ENCODE assay signal across 28 cellular contexts in genomic region chr15:76968310-76968709, GRCh38. TPM values are rescaled to one million over a fixed set of nuclear protein-coding genes. Genes with fewer than 3 reads are reported as not detected.
A peak's percentile ranks its signal among the peaks of the same experiment; 100 is the strongest.
DNase-seq lines count a peak whose midpoint lies in the region; ATAC-seq and TF ChIP-seq lines count a peak whose summit lies in the region.
"Had no signal": no experiment of that assay in that cellular context is flagged by ENCODE, and none has a peak within 500 bp of the region (broad histone marks: within the 10 kb centered on the region; RNA-seq: fewer than 3 reads in every experiment).

No MANE protein-coding gene starts in this region.

- no peak overlapping the region for H4K8ac ChIP-seq in IMR-90 (ENCODE audit: low read depth in 2 of 2, low read length in 2 of 2)

- TF ChIP-seq CTCF in AG10803 (conservative IDR thresholded peaks at IDR 0.05; ENCODE audit: low read length) (no peak), IMR-90 (conservative IDR thresholded peaks at IDR 0.05; ENCODE audit: low read depth, low read length) (no peak), cardiac fibroblast (IDR thresholded peaks at IDR 0.05; ENCODE audit: low read depth, low read length) (no peak)

- H3K4ac ChIP-seq in IMR-90 (ENCODE audit: low read depth, low read length) = no peak overlapping the region

- no peak overlapping the region for H3K4me2 ChIP-seq in IMR-90 (ENCODE audit: low read depth, low read length)
- H3K4me2 ChIP-seq: smooth muscle cell had no signal

- H3K27me3 ChIP-seq in IMR-90 (ENCODE audit: control insufficient read depth, insufficient read depth, low read length) = peaks cover 37% of the 10 kb centered on the region
- H3K27me3 ChIP-seq: Peyer's patch, transverse colon had no signal

- no peak overlapping the region for H2AFZ ChIP-seq in IMR-90 (replicated peaks; ENCODE audit: low read length, poor library complexity)

- no peaks in the 10 kb centered on the region for H3K9me3 ChIP-seq in IMR-90 (ENCODE audit: control insufficient read depth, insufficient read depth, low read length)
- H3K9me3 ChIP-seq: HAP-1, mucosa of descending colon, Peyer's patch, transverse colon had no signal

- H3K4me3 ChIP-seq in AG10803 (ENCODE audit: low read length) = no peak overlapping the region
- no peak overlapping the region for H3K4me3 ChIP-seq in IMR-90 (ENCODE audit: insufficient read depth, low read depth, low read length)
- H3K4me3 ChIP-seq in cardiac fibroblast (replicated peaks in 1 of 2; ENCODE audit: low read depth in 2 of 2, low read length in 2 of 2) = no peak overlapping the region
- H3K4me3 ChIP-seq: HAP-1, mucosa of descending colon, Peyer's patch, smooth muscle cell, transverse colon had no signal

- peak; percentile 13 for DNase-seq in AG10803 (ENCODE audit: low read depth)
- peak; percentile 34 for DNase-seq in IMR-90
- DNase-seq in cardiac fibroblast (ENCODE audit: low read depth in 2 of 2) = peak; percentile 19 to 40
- peak; percentile 4 for DNase-seq in kidney glomerular epithelial cell (lab: John Stamatoyannopoulos, UW)
- no peak for DNase-seq in DMS 273 treated with DMSO at 0.1 percent for 48 hours (lab: John Stamatoyannopoulos, UW)
- DNase-seq in activated effector memory CD4-positive, alpha-beta T cell treated with anti-CD3 and anti-CD28 coated beads, Interleukin-2, amount 50 U/mL, for 16 hours = no peak
- DNase-seq in DMS53 treated with DMSO at 0.1 percent for 48 hours (lab: John Stamatoyannopoulos, UW; ENCODE audit: unreplicated experiment) = no peak
- DNase-seq: activated CD4-positive, alpha-beta memory T cell treated with anti-CD3 and anti-CD28 coated beads, Interleukin-2, amount 10 ng/mL, durations not matched to agents 7 days and 5 days; activated CD8-positive, alpha-beta memory T cell treated with anti-CD3 and anti-CD28 coated beads, Interleukin-2, amount 50 U/mL, for 48 hours; Kasumi-1; mucosa of descending colon; NCI-H1694 treated with DMSO at 0.1 percent for 48 hours; NCI-H2171 treated with DMSO at 0.1 percent for 48 hours; NCI-H526; Peyer's patch; retina; stimulated activated CD4-positive, alpha-beta T cell treated with anti-CD3 and anti-CD28 coated beads, Interleukin-1b, Interleukin-23, amount 100 ng/mL, for 48 hours; T-cell; transverse colon had no signal

- H2AK5ac ChIP-seq in IMR-90 (ENCODE audit: low read depth, low read length) = no peak overlapping the region

- no peak overlapping the region for H2BK15ac ChIP-seq in IMR-90 (ENCODE audit: low read depth, low read length)

- H3K18ac ChIP-seq in IMR-90 (ENCODE audit: low read depth, low read length) = no peak overlapping the region

- H3K9me1 ChIP-seq in IMR-90 (ENCODE audit: insufficient read depth, low read length) = no peaks in the 10 kb centered on the region

- H2BK120ac ChIP-seq in IMR-90 (ENCODE audit: low read depth, low read length) = no peak overlapping the region

- H2BK20ac ChIP-seq in IMR-90 (ENCODE audit: low read depth, low read length) = no peak overlapping the region

- in situ Hi-C loops in IMR-90 (cut with MboI; ENCODE audit: low sequenced_read_pairs) = no loop called here

- no peaks in the 10 kb centered on the region for H4K20me1 ChIP-seq in IMR-90 (ENCODE audit: insufficient read depth, low read length)

- no peaks in the 10 kb centered on the region for H3K36me3 ChIP-seq in IMR-90 (ENCODE audit: control insufficient read depth, insufficient read depth, low read length)
- H3K36me3 ChIP-seq: HAP-1, Peyer's patch, transverse colon had no signal

- no peaks in the 10 kb centered on the region for H3K79me1 ChIP-seq in IMR-90 (ENCODE audit: low read depth in 1 of 2, low read length in 2 of 2)

- no peaks in the 10 kb centered on the region for H3K4me1 ChIP-seq in IMR-90 (ENCODE audit: control insufficient read depth, insufficient read depth, low read length)
- H3K4me1 ChIP-seq: HAP-1, transverse colon had no signal

- no TSS peak for BruUV-seq in IMR-90 (replicated peaks; lab: Mats Ljungman, UMichigan)

- H3K27ac ChIP-seq in IMR-90 (ENCODE audit: insufficient read depth, low read length) = no peak overlapping the region
- H3K27ac ChIP-seq: Peyer's patch, transverse colon had no signal

- no peak for TF ChIP-seq POLR2A in IMR-90 (IDR thresholded peaks at IDR 0.05; ENCODE audit: low read depth, low read length)

- peak; percentile 68 for ATAC-seq in IMR-90 (ENCODE audit: low read depth)
- ATAC-seq in HG02678 (IDR thresholded peaks at IDR 0.05; ENCODE audit: unreplicated experiment) = no peak
- ATAC-seq: activated naive CD4-positive, alpha-beta T cell treated with anti-CD3 and anti-CD28 coated beads, Interleukin-2, amount 50 U/mL, for 72 hours; activated T-helper 17 cell treated with anti-CD3 and anti-CD28 coated beads, Interleukin-2, amount 50 U/mL, for 72 hours; mucosa of descending colon; T-cell had no signal

- H3K14ac ChIP-seq in IMR-90 (replicated peaks; ENCODE audit: low read depth, low read length) = no peak overlapping the region

- no peak overlapping the region for H3K23ac ChIP-seq in IMR-90 (ENCODE audit: low read depth, low read length)

- no peak overlapping the region for H2AK9ac ChIP-seq in IMR-90 (replicated peaks; ENCODE audit: low read depth, low read length, poor library complexity)

- no peak overlapping the region for H3K9ac ChIP-seq in IMR-90 (ENCODE audit: low read depth, low read length)

- no peak overlapping the region for H4K5ac ChIP-seq in IMR-90 (ENCODE audit: low read depth, low read length)

- CTCF ChIA-PET in IMR-90 (lab: Yijun Ruan, JAX) = interaction anchor here (0.8 kb wide), 1 partner anchor 17 kb away, joined by 3 read pairs; no protein-coding TSS in a partner anchor

- H3K56ac ChIP-seq in IMR-90 (ENCODE audit: extremely low read depth, insufficient read depth, low read length) = no peak overlapping the region

- WGBS in IMR-90 (ENCODE audit: extremely low coverage in 2 of 2, insufficient read length in 1 of 2), 2 experiments = 100% methylated on average over 1 of the region's 1 CpG; no CpG with 5 or more reads in 1 of the 2 experiments

- POLR2A ChIA-PET in IMR-90 (lab: Charles Lee; ENCODE audit: unreplicated experiment) = no interaction called here

- dilution Hi-C loops in IMR-90 (cut with HindIII; ENCODE audit: low sequenced_read_pairs, unreplicated experiment) = no loop called here

- intact Hi-C loops in IMR-90 (cut with micrococcal nuclease) = no loop called here

- no peak overlapping the region for H2BK5ac ChIP-seq in IMR-90 (ENCODE audit: low read depth, low read length, poor library complexity, severe bottlenecking)

- no peak for TF ChIP-seq RAD21 in IMR-90 (IDR thresholded peaks at IDR 0.05; ENCODE audit: low read length)

- no peak overlapping the region for H4K91ac ChIP-seq in IMR-90 (ENCODE audit: insufficient read depth, low read depth, low read length)

TF ChIP-seq in IMR-90, 13 proteins besides CTCF, POLR2A, EP300 and RAD21:
- TF ChIP-seq FOS (IDR thresholded peaks at IDR 0.05; ENCODE audit: low read depth, low read length) = 0 out of 2 replicates have a peak, but pooled peaks have one; percentile 4
- no peak for TF ChIP-seq RCOR1 (IDR thresholded peaks at IDR 0.05; ENCODE audit: insufficient replicate concordance, low read length)
- TF ChIP-seq BHLHE40 (IDR thresholded peaks at IDR 0.05; ENCODE audit: low read depth, low read length) = no peak
- no peak for TF ChIP-seq CHD1 (IDR thresholded peaks at IDR 0.05; ENCODE audit: low read depth, low read length)

RNA-seq across cellular contexts. Expression of gene PSTPIP1, which starts 26.6 kb away (rescaled TPM):
- total RNA-seq in IMR-90 (2012; rRNA removed) = 0.36 and 0.56 TPM in 2 replicates
- 0.83 and 1.1 TPM in 2 replicates for polyA plus RNA-seq in IMR-90 (2012; rRNA removed)
- 0.74 and 0.75 TPM in 2 replicates for polyA plus RNA-seq in IMR-90 (2012; cell fraction: cytosol; rRNA removed)
- polyA plus RNA-seq in IMR-90 (2012; cell fraction: nucleus; rRNA removed; ENCODE audit: low replicate concordance) = 1.0 and 3.2 TPM in 2 replicates
- total RNA-seq: astrocyte, glomerular endothelial cell, osteoblast, smooth muscle cell had no signal
- polyA plus RNA-seq: BJ had no signal

RNA-seq across cellular contexts. Expression of gene RCN2, which starts 36.8 kb away (rescaled TPM):
- total RNA-seq in IMR-90 (2012; rRNA removed) = 12.0 and 26.1 TPM in 2 replicates
- polyA plus RNA-seq in IMR-90 (2012; rRNA removed) = 55.7 and 56.5 TPM in 2 replicates
- polyA plus RNA-seq in IMR-90 (2012; cell fraction: cytosol; rRNA removed) = 12.3 and 23.1 TPM in 2 replicates
- polyA plus RNA-seq in IMR-90 (2012; cell fraction: nucleus; rRNA removed; ENCODE audit: low replicate concordance) = 6.3 and 15.7 TPM in 2 replicates

Comparison
In these comparisons a context has a peak if more than half of its experiments do, and no peak if none do; other contexts are left out.
1. DNase-seq: peak in AG10803 (single experiment), IMR-90 (single experiment), cardiac fibroblast (2 of 2) and kidney glomerular epithelial cell (single experiment); none in DMS 273 treated with DMSO at 0.1 percent for 48 hours (single experiment), activated effector memory CD4-positive, alpha-beta T cell treated with anti-CD3 and anti-CD28 coated beads, Interleukin-2, amount 50 U/mL, for 16 hours (single experiment) and DMS53 treated with DMSO at 0.1 percent for 48 hours (single experiment).